In genomic region chr2:166125557-166125956, GRCh38 we compare ENCODE assay signal across 19 cellular contexts. TPM values are rescaled to one million over a fixed set of nuclear protein-coding genes. Genes with fewer than 3 reads are reported as not detected.
DNase-seq lines count a peak whose midpoint lies in the region; ATAC-seq and TF ChIP-seq lines count a peak whose summit lies in the region.
"Had no signal": no experiment of that assay in that cellular context is flagged by ENCODE, and none has a peak within 500 bp of the region (broad histone marks: within the 10 kb centered on the region; RNA-seq: fewer than 3 reads in every experiment).

No MANE protein-coding gene starts in this region.

- H2AFZ ChIP-seq in GM23338 (peak overlapping the region; percentile 35; the same call in 1 of the 2 replicates), neural progenitor cell (replicated peaks) (no peak overlapping the region)

- H3K9me3 ChIP-seq in neural progenitor cell (ENCODE audit: low read depth) (no peaks in the 10 kb centered on the region), BE2C (no peaks in the 10 kb centered on the region)
- H3K9me3 ChIP-seq: Peyer's patch had no signal

- H3K4me3 Mint-ChIP-seq in GM23338 = no peak overlapping the region
- no peak overlapping the region for H3K4me3 Mint-ChIP-seq in neural progenitor cell

- H3K4me1 Mint-ChIP-seq in GM23338 = peaks cover 31% of the 10 kb centered on the region
- H3K4me1 Mint-ChIP-seq in neural progenitor cell = peaks cover 18% of the 10 kb centered on the region

- no peak overlapping the region for H3K9ac ChIP-seq in neural progenitor cell

- H3K36me3 Mint-ChIP-seq in GM23338 (ENCODE audit: low read depth) (no peaks in the 10 kb centered on the region), neural progenitor cell (no peaks in the 10 kb centered on the region)

- intact Hi-C loops in dorsolateral prefrontal cortex (cut with DNase I) = loop anchor here (5.0 kb wide), 2 partner anchors 68 to 173 kb away; partner anchors contain the start of gene TTC21B (in 2 of the 2)

- H3K79me2 ChIP-seq in GM23338 (replicated peaks; ENCODE audit: insufficient read depth) (no peaks in the 10 kb centered on the region), neural progenitor cell (ENCODE audit: low read depth) (no peaks in the 10 kb centered on the region)

- no peaks in the 10 kb centered on the region for H3K36me3 ChIP-seq in GM23338 (ENCODE audit: insufficient read depth)
- no peaks in the 10 kb centered on the region for H3K36me3 ChIP-seq in neural progenitor cell
- no peaks in the 10 kb centered on the region for H3K36me3 ChIP-seq in BE2C
- H3K36me3 ChIP-seq: Peyer's patch had no signal

- no peak overlapping the region for H3K27ac ChIP-seq in GM23338 (ENCODE audit: low read depth)
- H3K27ac ChIP-seq in dorsolateral prefrontal cortex = peak overlapping the region in 4 of 59 donors; percentile 18 to 67 (median 50)
- H3K27ac ChIP-seq in neural progenitor cell = no peak overlapping the region
- H3K27ac ChIP-seq: C4-2B, Peyer's patch had no signal

- H4K20me1 ChIP-seq in GM23338 (replicated peaks; ENCODE audit: insufficient read depth) (no peaks in the 10 kb centered on the region), neural progenitor cell (ENCODE audit: low read depth) (no peaks in the 10 kb centered on the region)

- H3K27me3 ChIP-seq in GM23338 (ENCODE audit: insufficient read depth) (no peaks in the 10 kb centered on the region), dorsolateral prefrontal cortex (no peaks in the 10 kb centered on the region), neural progenitor cell (no peaks in the 10 kb centered on the region), BE2C (no peaks in the 10 kb centered on the region)
- H3K27me3 ChIP-seq: Peyer's patch had no signal

- H3F3A ChIP-seq in GM23338 (replicated peaks; ENCODE audit: low read depth) (no peaks in the 10 kb centered on the region), neural progenitor cell (ENCODE audit: low read depth) (no peaks in the 10 kb centered on the region)

- DNase-seq in GM23338 (ENCODE audit: low spot score) (no peak), NCI-H69 (lab: John Stamatoyannopoulos, UW) (peak; percentile 89), dorsolateral prefrontal cortex (no peak), neural progenitor cell (ENCODE audit: low spot score) (peak; percentile 10), BE2C (no peak), NCI-H2171 treated with DMSO at 0.1 percent for 48 hours (lab: John Stamatoyannopoulos, UW) (no peak), NCI-H446 (lab: John Stamatoyannopoulos, UW) (no peak)
- DNase-seq: DMS 273 treated with DMSO at 0.1 percent for 48 hours; GF-D8; GOT3; MM.1S; NCI-H1092; NCI-H1436 treated with DMSO at 0.1 percent for 48 hours; NCI-H2081 treated with DMSO at 0.1 percent for 48 hours; NCI-H345; NK-92 treated with Interleukin-12 subunit alpha and Interleukin-12 subunit beta, amount 100 ng/mL, for 24 hours; Peyer's patch had no signal

- H3K4me2 ChIP-seq in GM23338 (0 out of 2 replicates have a peak overlapping the region, but pooled peaks have one; percentile 24), neural progenitor cell (no peak overlapping the region)

- TF ChIP-seq CTCF in GM23338 (conservative IDR thresholded peaks at IDR 0.05; ENCODE audit: low read depth in 2 of 2) = no peak
- TF ChIP-seq CTCF in dorsolateral prefrontal cortex (IDR thresholded peaks at IDR 0.05 in 54 of 56, conservative IDR thresholded peaks at IDR 0.05 in 2 of 56; ENCODE audit: low read depth in 1 of 56, partially characterized antibody in 56 of 56) = no peak
- TF ChIP-seq CTCF in neural progenitor cell (IDR thresholded peaks at IDR 0.05) = no peak
- no peak for TF ChIP-seq CTCF in BE2C (IDR thresholded peaks at IDR 0.05; ENCODE audit: low read depth, low read length)

- no peak; the same call in 1 of the 3 replicates for ATAC-seq in GM23338
- ATAC-seq: Right ventricle myocardium inferior had no signal

- H3K9me2 ChIP-seq in GM23338 (ENCODE audit: insufficient read depth) = no peaks in the 10 kb centered on the region

- H3K4me3 ChIP-seq in GM23338 = no peak overlapping the region
- peak overlapping the region in 52 of 59 donors; percentile 3 to 70 (median 51) for H3K4me3 ChIP-seq in dorsolateral prefrontal cortex
- no peak overlapping the region for H3K4me3 ChIP-seq in neural progenitor cell
- H3K4me3 ChIP-seq in BE2C (ENCODE audit: low read depth, low read length) = no peak overlapping the region
- H3K4me3 ChIP-seq: Peyer's patch had no signal

- H3K27me3 Mint-ChIP-seq in GM23338 (ENCODE audit: insufficient read depth, low read depth, poor library complexity) (peaks cover 3% of the 10 kb centered on the region), neural progenitor cell (ENCODE audit: insufficient read depth, low read depth) (no peaks in the 10 kb centered on the region)

- H3K27ac Mint-ChIP-seq in GM23338 (peak overlapping the region; percentile 17; the same call in 1 of the 2 replicates), neural progenitor cell (no peak overlapping the region)

- H3K4me1 ChIP-seq in GM23338 (ENCODE audit: insufficient read depth) (peaks cover 28% of the 10 kb centered on the region), neural progenitor cell (peaks cover 13% of the 10 kb centered on the region), BE2C (no peaks in the 10 kb centered on the region)
- H3K4me1 ChIP-seq: Peyer's patch had no signal

- H3K9me3 Mint-ChIP-seq in GM23338 (no peaks in the 10 kb centered on the region), neural progenitor cell (no peaks in the 10 kb centered on the region)

TF ChIP-seq in GM23338, 12 proteins besides CTCF, POLR2A, EP300 and RAD21 (continues in another document):
- TF ChIP-seq STAT1 (IDR thresholded peaks at IDR 0.05; ENCODE audit: unreplicated experiment) (no peak), JUNB (IDR thresholded peaks at IDR 0.05; ENCODE audit: unreplicated experiment) (no peak), ZNF114 (CRISPR knock-in tag; IDR thresholded peaks at IDR 0.05) (no peak), POLR2AphosphoS5 (IDR thresholded peaks at IDR 0.05; ENCODE audit: low read depth) (no peak), NANOG (IDR thresholded peaks at IDR 0.05; ENCODE audit: borderline replicate concordance) (no peak), EZH2 (IDR thresholded peaks at IDR 0.05; ENCODE audit: low read depth, unreplicated experiment) (no peak), CREB1 (CRISPR knock-in tag; IDR thresholded peaks at IDR 0.05; ENCODE audit: low read depth) (no peak)
- TF ChIP-seq, protein P1, sequence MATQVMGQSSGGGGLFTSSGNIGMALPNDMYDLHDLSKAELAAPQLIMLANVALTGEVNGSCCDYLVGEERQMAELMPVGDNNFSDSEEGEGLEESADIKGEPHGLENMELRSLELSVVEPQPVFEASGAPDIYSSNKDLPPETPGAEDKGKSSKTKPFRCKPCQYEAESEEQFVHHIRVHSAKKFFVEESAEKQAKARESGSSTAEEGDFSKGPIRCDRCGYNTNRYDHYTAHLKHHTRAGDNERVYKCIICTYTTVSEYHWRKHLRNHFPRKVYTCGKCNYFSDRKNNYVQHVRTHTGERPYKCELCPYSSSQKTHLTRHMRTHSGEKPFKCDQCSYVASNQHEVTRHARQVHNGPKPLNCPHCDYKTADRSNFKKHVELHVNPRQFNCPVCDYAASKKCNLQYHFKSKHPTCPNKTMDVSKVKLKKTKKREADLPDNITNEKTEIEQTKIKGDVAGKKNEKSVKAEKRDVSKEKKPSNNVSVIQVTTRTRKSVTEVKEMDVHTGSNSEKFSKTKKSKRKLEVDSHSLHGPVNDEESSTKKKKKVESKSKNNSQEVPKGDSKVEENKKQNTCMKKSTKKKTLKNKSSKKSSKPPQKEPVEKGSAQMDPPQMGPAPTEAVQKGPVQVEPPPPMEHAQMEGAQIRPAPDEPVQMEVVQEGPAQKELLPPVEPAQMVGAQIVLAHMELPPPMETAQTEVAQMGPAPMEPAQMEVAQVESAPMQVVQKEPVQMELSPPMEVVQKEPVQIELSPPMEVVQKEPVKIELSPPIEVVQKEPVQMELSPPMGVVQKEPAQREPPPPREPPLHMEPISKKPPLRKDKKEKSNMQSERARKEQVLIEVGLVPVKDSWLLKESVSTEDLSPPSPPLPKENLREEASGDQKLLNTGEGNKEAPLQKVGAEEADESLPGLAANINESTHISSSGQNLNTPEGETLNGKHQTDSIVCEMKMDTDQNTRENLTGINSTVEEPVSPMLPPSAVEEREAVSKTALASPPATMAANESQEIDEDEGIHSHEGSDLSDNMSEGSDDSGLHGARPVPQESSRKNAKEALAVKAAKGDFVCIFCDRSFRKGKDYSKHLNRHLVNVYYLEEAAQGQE (IDR thresholded peaks at IDR 0.05; ENCODE audit: unreplicated experiment) = no peak

RNA-seq across cellular contexts. Expression of gene SCN1A, which starts 2.3 kb away (rescaled TPM):
- 1.2 and 2.1 TPM in 2 replicates for total RNA-seq in GM23338 (2014; rRNA removed; shearing (Covaris generic))
- 0.92 and 1.3 TPM in 2 replicates for polyA plus RNA-seq in GM23338 (2016; fragmentation: Nextera tagmentation; extraction: Ambion mirVana)
- total RNA-seq in dorsolateral prefrontal cortex (100 to 1,000 TPM in 102 of 120 experiments, 10 to 100 TPM in 18; 37.7 to 222 (median 143) TPM), neural progenitor cell (ENCODE audit: low replicate concordance) (1.3 and 2.7 TPM in 2 replicates)
- polyA plus RNA-seq in BE2C (2012; ENCODE audit: insufficient read depth, insufficient read length, low read depth) = 0.11 TPM
- total RNA-seq: Peyer's patch had no signal

Comparison
In these comparisons a context has a peak if more than half of its experiments do, and no peak if none do; other contexts are left out.
1. DNase-seq: peak in NCI-H69 (single experiment) and neural progenitor cell (single experiment); none in GM23338 (single experiment), dorsolateral prefrontal cortex (0 of 10), BE2C (single experiment), NCI-H2171 treated with DMSO at 0.1 percent for 48 hours (single experiment) and NCI-H446 (0 of 2).
2. H3K4me3 ChIP-seq: peak in dorsolateral prefrontal cortex (52 of 59); none in GM23338 (single experiment), neural progenitor cell (single experiment) and BE2C (single experiment).
3. RNA of gene SCN1A, which starts 2.3 kb away (total RNA-seq): 37.7 to 222 TPM in dorsolateral prefrontal cortex; 1.3 to 2.7 TPM in neural progenitor cell and 1.2 to 2.1 TPM in GM23338; every median in the first group is over 10 times any median in the second.